9 cellular contexts compared by ENCODE assay signal in genomic region chr12:46556820-46557524, GRCh38.
DNase-seq lines count a peak whose midpoint lies in the region; ATAC-seq, FAIRE-seq and TF ChIP-seq lines count a peak whose summit lies in the region.
"Had no signal": no experiment of that assay in that cellular context is flagged by ENCODE, and none has a peak within 500 bp of the region (broad histone marks: within the 10 kb centered on the region; RNA-seq: fewer than 3 reads in every experiment).

No MANE protein-coding gene starts in this region.

- CTCF ChIA-PET in PC-3 (lab: Charles Lee), result interaction anchor here (0.6 kb wide), 1 partner anchor 378 kb away, joined by 3 read pairs; no protein-coding TSS in a partner anchor
- CTCF ChIA-PET in endothelial cell of umbilical vein (lab: Charles Lee), result interaction anchor here (0.8 to 1.8 kb wide), 3 partner anchors 29 to 464 kb away, joined by 3 to 5 read pairs (median 4); no protein-coding TSS in a partner anchor

- BruUV-seq in PC-3 (replicated peaks; lab: Mats Ljungman, UMichigan), result TSS peak; percentile 73
- BruUV-seq in endothelial cell of umbilical vein (replicated peaks; lab: Mats Ljungman, UMichigan), result no TSS peak

- H3K79me2 ChIP-seq in PC-3 (ENCODE audit: low read length) (no peaks in the 10 kb centered on the region), endothelial cell of umbilical vein (ENCODE audit: control insufficient read depth, insufficient read depth, low read length) (no peaks in the 10 kb centered on the region)

- H3K4me1 ChIP-seq in PC-3 (ENCODE audit: insufficient read depth, low read length) (peaks cover 87% of the 10 kb centered on the region), endothelial cell of umbilical vein (ENCODE audit: control insufficient read depth, extremely low read depth, insufficient read depth, low read length) (peaks cover 27% of the 10 kb centered on the region), psoas muscle (peaks cover 52% of the 10 kb centered on the region), ascending aorta (peaks cover 0 to 20% of the 10 kb centered on the region in 2 donors), tibial nerve (peaks cover 0 to 25% (median 11%) of the 10 kb centered on the region in 4 donors)

- peaks cover 14% of the 10 kb centered on the region for H3F3A ChIP-seq in PC-3 (ENCODE audit: low read length, unreplicated experiment)

- H3K9ac ChIP-seq in PC-3 (ENCODE audit: low read length) (peak overlapping the region; percentile 81), endothelial cell of umbilical vein (replicated peaks; ENCODE audit: extremely low read depth, insufficient read depth, low read length) (no peak overlapping the region)

- H4K20me1 ChIP-seq in PC-3 (ENCODE audit: low read length) (no peaks in the 10 kb centered on the region), endothelial cell of umbilical vein (replicated peaks; ENCODE audit: control insufficient read depth, extremely low read depth, insufficient read depth, low read length) (no peaks in the 10 kb centered on the region)

- H3K9me1 ChIP-seq in endothelial cell of umbilical vein (replicated peaks; ENCODE audit: control insufficient read depth, extremely low read depth, insufficient read depth, low read length), result no peaks in the 10 kb centered on the region

- H3K27ac ChIP-seq in PC-3 (ENCODE audit: low read length) (peak overlapping the region; percentile 96), endothelial cell of umbilical vein (ENCODE audit: insufficient read depth, low read depth, low read length) (no peak overlapping the region), psoas muscle (peak overlapping the region; percentile 77), ascending aorta (peak overlapping the region in 1 of 2 donors; percentile 34), tibial nerve (no peak overlapping the region)

- FAIRE-seq in endothelial cell of umbilical vein (lab: Jason Lieb, UNC), result no peak

- H3K36me3 ChIP-seq in PC-3 (ENCODE audit: low read depth, low read length) (no peaks in the 10 kb centered on the region), endothelial cell of umbilical vein (ENCODE audit: control insufficient read depth in 2 of 2, extremely low read depth in 1 of 2, insufficient read depth in 2 of 2, low read length in 2 of 2) (no peaks in the 10 kb centered on the region), psoas muscle (ENCODE audit: insufficient read depth in 1 of 2, low read depth in 1 of 2) (no peaks in the 10 kb centered on the region), ascending aorta (no peaks in the 10 kb centered on the region), tibial nerve (no peaks in the 10 kb centered on the region)

- dilution Hi-C loops in endothelial cell of umbilical vein (cut with MboI; ENCODE audit: extremely low pct_ligation_motif_present, low sequenced_read_pairs), result no loop called here

- TF ChIP-seq EP300 in tibial nerve (IDR thresholded peaks at IDR 0.05), result no peak

- ATAC-seq in PC-3 (peak; percentile 68), psoas muscle (peak; percentile 49 to 73 (median 56))

- peak; percentile 93 for DNase-seq in EL
- DNase-seq in PC-3, result peak; percentile 96
- peak; percentile 36 for DNase-seq in endothelial cell of umbilical vein (ENCODE audit: low read depth, low spot score)
- DNase-seq in psoas muscle, result no peak
- DNase-seq in ascending aorta (ENCODE audit: low spot score in 2 of 2), result no peak
- no peak for DNase-seq in tibial nerve (ENCODE audit: low spot score in 2 of 2)
- no peak for DNase-seq in stimulated activated CD4-positive, alpha-beta T cell treated with anti-CD3 and anti-CD28 coated beads, Interleukin-4, amount 100 ng/mL, for 4 hours
- DNase-seq in NCI-H2227 (lab: John Stamatoyannopoulos, UW; ENCODE audit: unreplicated experiment), result no peak
- DNase-seq: NCI-H1048 had no signal

- no peaks in the 10 kb centered on the region for H3K27me3 ChIP-seq in PC-3 (ENCODE audit: low read length)
- H3K27me3 ChIP-seq in endothelial cell of umbilical vein (ENCODE audit: control insufficient read depth in 2 of 2, insufficient read depth in 2 of 2, low read length in 2 of 2), result no peaks in the 10 kb centered on the region
- H3K27me3 ChIP-seq in psoas muscle (ENCODE audit: insufficient read depth in 3 of 3, low read length in 2 of 3), result no peaks in the 10 kb centered on the region
- H3K27me3 ChIP-seq in ascending aorta, result no peaks in the 10 kb centered on the region
- H3K27me3 ChIP-seq in tibial nerve, result no peaks in the 10 kb centered on the region

- H2AFZ ChIP-seq in PC-3 (ENCODE audit: low read length) (0 out of 2 replicates have a peak overlapping the region, but pooled peaks have one; percentile 5), endothelial cell of umbilical vein (ENCODE audit: low read depth, low read length) (no peak overlapping the region)

- H3K9me3 ChIP-seq in PC-3 (ENCODE audit: low read length) (no peaks in the 10 kb centered on the region), endothelial cell of umbilical vein (replicated peaks; ENCODE audit: control insufficient read depth, insufficient read depth, low read length) (no peaks in the 10 kb centered on the region), psoas muscle (no peaks in the 10 kb centered on the region), ascending aorta (no peaks in the 10 kb centered on the region), tibial nerve (no peaks in the 10 kb centered on the region)

- H3K4me2 ChIP-seq in PC-3 (ENCODE audit: low read length) (peak overlapping the region; percentile 68), endothelial cell of umbilical vein (ENCODE audit: insufficient read depth, low read length) (no peak overlapping the region)

- intact Hi-C loops in PC-3 (cut with micrococcal nuclease) (loop anchor here (2.0 to 10.0 kb wide), 8 partner anchors 62 to 465 kb away; partner anchors contain the start of gene SLC38A1), endothelial cell of umbilical vein (cut with micrococcal nuclease) (no loop called here), psoas muscle (cut with DNase I) (loop anchor here (5.0 kb wide), 2 partner anchors 105 to 185 kb away; partner anchors contain the start of gene SLC38A2 (in 2 of the 2)), ascending aorta (cut with DNase I) (loop anchor here (5.0 kb wide), 6 partner anchors 40 to 185 kb away; partner anchors contain the start of gene SLC38A2)

- TF ChIP-seq POLR2A in endothelial cell of umbilical vein (IDR thresholded peaks at IDR 0.05; ENCODE audit: low read depth, low read length), result no peak
- TF ChIP-seq POLR2A in tibial nerve (IDR thresholded peaks at IDR 0.05), result no peak

- H3K9me2 ChIP-seq in PC-3 (replicated peaks; ENCODE audit: low read length), result no peaks in the 10 kb centered on the region

- POLR2A ChIA-PET in PC-3 (lab: Charles Lee; ENCODE audit: unreplicated experiment), result interaction anchor here (0.7 to 0.8 kb wide), 2 partner anchors 186 to 460 kb away, joined by 5 read pairs; no protein-coding TSS in a partner anchor
- POLR2A ChIA-PET in endothelial cell of umbilical vein (lab: Charles Lee), result no interaction called here

- H3K4me3 ChIP-seq in PC-3 (ENCODE audit: low read length) (peak overlapping the region; percentile 29; the same call in 1 of the 2 replicates), endothelial cell of umbilical vein (replicated peaks in 1 of 3; ENCODE audit: insufficient read depth in 1 of 3, low read depth in 1 of 3, low read length in 3 of 3) (no peak overlapping the region), psoas muscle (no peak overlapping the region), ascending aorta (no peak overlapping the region), tibial nerve (no peak overlapping the region)

- TF ChIP-seq CTCF in PC-3 (conservative IDR thresholded peaks at IDR 0.05; ENCODE audit: low read depth, low read length) (no peak), endothelial cell of umbilical vein (IDR thresholded peaks at IDR 0.05; ENCODE audit: extremely low read depth in 1 of 2, insufficient read depth in 1 of 2, low read depth in 1 of 2, low read length in 2 of 2) (no peak), psoas muscle (IDR thresholded peaks at IDR 0.05) (no peak), ascending aorta (IDR thresholded peaks at IDR 0.05) (no peak), tibial nerve (IDR thresholded peaks at IDR 0.05) (no peak)

- 70 to 83% (median 79%) methylated on average over 6 of the region's 6 CpGs for WGBS in psoas muscle, 3 donors
- 78 to 82% methylated on average over 6 of the region's 6 CpGs for WGBS in tibial nerve, 2 donors

TF ChIP-seq in endothelial cell of umbilical vein, 7 proteins besides CTCF, POLR2A, EP300 and RAD21:
- no peak for TF ChIP-seq GATA2 (IDR thresholded peaks at IDR 0.05; ENCODE audit: insufficient read depth, insufficient read length, low read depth, low read length)
- TF ChIP-seq EZH2 (IDR thresholded peaks at IDR 0.05; ENCODE audit: borderline replicate concordance, low read depth, low read length, severe bottlenecking), result no peak
- peak; percentile 71 for TF ChIP-seq FOS (IDR thresholded peaks at IDR 0.05; ENCODE audit: borderline replicate concordance, insufficient read depth, low read length)
- no peak for TF ChIP-seq MYC (IDR thresholded peaks at IDR 0.05; ENCODE audit: low read depth, low read length)

Comparison
In these comparisons a context has a peak if more than half of its experiments do, and no peak if none do; other contexts are left out.
1. DNase-seq: peak in EL (single experiment), PC-3 (single experiment) and endothelial cell of umbilical vein (single experiment); none in psoas muscle (0 of 2), ascending aorta (0 of 2), tibial nerve (0 of 2), stimulated activated CD4-positive, alpha-beta T cell treated with anti-CD3 and anti-CD28 coated beads, Interleukin-4, amount 100 ng/mL, for 4 hours (0 of 2) and NCI-H2227 (single experiment).
2. H3K27ac ChIP-seq: peak in PC-3 (single experiment) and psoas muscle (single experiment); none in endothelial cell of umbilical vein (single experiment) and tibial nerve (0 of 4).